ENCODE assay signal across 12 cellular contexts in the genomic region with DNA sequence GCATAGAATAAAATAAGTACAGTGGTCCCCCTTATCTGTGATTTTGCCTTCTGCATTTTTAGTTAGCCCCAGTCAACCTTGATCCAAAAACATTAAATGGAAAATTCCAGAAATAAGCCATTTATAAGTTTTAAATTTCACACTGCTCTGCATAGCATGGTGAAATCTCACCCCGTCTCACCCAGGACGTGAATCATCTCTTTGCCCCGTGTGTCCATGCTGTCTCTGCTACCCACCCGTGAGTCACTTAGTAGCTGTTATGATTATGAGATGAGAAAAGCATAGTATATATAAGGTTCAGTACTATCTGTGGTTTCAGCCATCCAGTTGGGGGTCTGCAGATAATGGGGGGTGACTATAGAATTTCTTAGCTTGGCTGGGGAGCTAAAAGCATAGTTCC.
DNase-seq lines count a peak whose midpoint lies in the region; ATAC-seq and TF ChIP-seq lines count a peak whose summit lies in the region.
"Had no signal": no experiment of that assay in that cellular context is flagged by ENCODE, and none has a peak within 500 bp of the region (broad histone marks: within the 10 kb centered on the region; RNA-seq: fewer than 3 reads in every experiment).

No MANE protein-coding gene starts in this region.

- no peaks in the 10 kb centered on the region for H3K27me3 Mint-ChIP-seq in activated naive CD8-positive, alpha-beta T cell treated with anti-CD3 and anti-CD28 coated beads, Interleukin-2, amount 50 U/mL, for 24 hours
- H3K27me3 Mint-ChIP-seq: naive thymus-derived CD8-positive, alpha-beta T cell had no signal

- POLR2A ChIA-PET in AG04449 (lab: Yijun Ruan, JAX) = interaction anchor here (1.0 kb wide), 1 partner anchor 11 kb away, joined by 6 read pairs; no protein-coding TSS in a partner anchor

- CTCF ChIA-PET in AG04449 (lab: Yijun Ruan, JAX) = interaction anchor here (1.4 kb wide), 2 partner anchors 82 to 103 kb away, joined by 3 read pairs; no protein-coding TSS in a partner anchor

- DNase-seq in AG04449 (ENCODE audit: low read depth, low spot score) (peak; percentile 71), HCEC 1CT (peak; percentile 94), iris pigment epithelial cell (ENCODE audit: low read depth) (peak; percentile 96), SIG-M5 treated with dmso at 0.1 percent for 504 hours (lab: John Stamatoyannopoulos, UW; ENCODE audit: unreplicated experiment) (no peak), COR-L47 (lab: John Stamatoyannopoulos, UW) (no peak), epidermal melanocyte (ENCODE audit: insufficient read length, low spot score) (no peak)
- DNase-seq in activated naive CD8-positive, alpha-beta T cell treated with anti-CD3 and anti-CD28 coated beads, Interleukin-2, amount 50 U/mL, for 24 hours = no peak
- DNase-seq: naive thymus-derived CD8-positive, alpha-beta T cell; NCI-H2171 treated with DMSO at 0.1 percent for 48 hours; testis had no signal

- TF ChIP-seq CTCF in AG04449 (IDR thresholded peaks at IDR 0.05; ENCODE audit: insufficient read depth, low read length, missing control alignments) = no peak

- H3K4me1 Mint-ChIP-seq in activated naive CD8-positive, alpha-beta T cell treated with anti-CD3 and anti-CD28 coated beads, Interleukin-2, amount 50 U/mL, for 24 hours = peaks cover 66% of the 10 kb centered on the region

- no peaks in the 10 kb centered on the region for H3K9me3 Mint-ChIP-seq in activated naive CD8-positive, alpha-beta T cell treated with anti-CD3 and anti-CD28 coated beads, Interleukin-2, amount 50 U/mL, for 24 hours
- H3K9me3 Mint-ChIP-seq: naive thymus-derived CD8-positive, alpha-beta T cell had no signal

- peak; percentile 80 for ATAC-seq in activated naive CD8-positive, alpha-beta T cell treated with anti-CD3 and anti-CD28 coated beads, Interleukin-2, amount 50 U/mL, for 24 hours
- ATAC-seq in HG02759 (IDR thresholded peaks at IDR 0.05; ENCODE audit: unreplicated experiment) = no peak
- ATAC-seq: naive thymus-derived CD8-positive, alpha-beta T cell had no signal

- H3K4me3 Mint-ChIP-seq in activated naive CD8-positive, alpha-beta T cell treated with anti-CD3 and anti-CD28 coated beads, Interleukin-2, amount 50 U/mL, for 24 hours = no peak overlapping the region

- H3K4me3 ChIP-seq in AG04449 (ENCODE audit: low read depth, low read length) = no peak overlapping the region
- H3K4me3 ChIP-seq: coronary artery, testis had no signal

- peaks cover 18% of the 10 kb centered on the region for H3K36me3 Mint-ChIP-seq in activated naive CD8-positive, alpha-beta T cell treated with anti-CD3 and anti-CD28 coated beads, Interleukin-2, amount 50 U/mL, for 24 hours (ENCODE audit: low read depth)

- H3K27ac Mint-ChIP-seq in activated naive CD8-positive, alpha-beta T cell treated with anti-CD3 and anti-CD28 coated beads, Interleukin-2, amount 50 U/mL, for 24 hours = peak overlapping the region; percentile 73

Comparison
In these comparisons a context has a peak if more than half of its experiments do, and no peak if none do; other contexts are left out.
1. DNase-seq: peak in AG04449 (single experiment), HCEC 1CT (single experiment) and iris pigment epithelial cell (single experiment); none in activated naive CD8-positive, alpha-beta T cell treated with anti-CD3 and anti-CD28 coated beads, Interleukin-2, amount 50 U/mL, for 24 hours (single experiment), SIG-M5 treated with dmso at 0.1 percent for 504 hours (single experiment), COR-L47 (single experiment) and epidermal melanocyte (single experiment).